Comparison of ENCODE assay signal across 20 cellular contexts in the genomic region with DNA sequence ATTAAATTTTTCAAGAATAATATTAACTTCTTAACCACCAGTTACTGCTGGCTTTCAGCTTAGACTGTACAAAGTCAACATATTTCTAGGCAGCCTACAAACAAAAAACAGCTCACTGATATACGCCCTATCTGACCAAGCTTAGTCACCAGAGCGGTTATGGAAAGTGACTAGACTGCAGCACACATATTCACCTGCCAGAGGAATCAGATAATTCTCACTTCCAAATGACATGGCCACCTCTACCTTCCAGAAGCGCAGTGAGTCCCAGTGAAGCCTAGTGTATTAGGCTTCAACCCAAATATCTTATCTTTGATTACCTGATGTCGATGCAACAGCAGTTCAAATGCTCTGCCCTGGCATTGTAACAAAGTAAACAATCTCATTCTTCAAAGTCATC. TPM values are rescaled to one million over a fixed set of nuclear protein-coding genes. Genes with fewer than 3 reads are reported as not detected.
DNase-seq lines count a peak whose midpoint lies in the region; ATAC-seq, FAIRE-seq and TF ChIP-seq lines count a peak whose summit lies in the region.
"Had no signal": no experiment of that assay in that cellular context is flagged by ENCODE, and none has a peak within 500 bp of the region (broad histone marks: within the 10 kb centered on the region; RNA-seq: fewer than 3 reads in every experiment).

No MANE protein-coding gene starts in this region.

- H3K9me3 ChIP-seq in Peyer's patch = no peaks in the 10 kb centered on the region
- no peaks in the 10 kb centered on the region for H3K9me3 ChIP-seq in small intestine (ENCODE audit: control insufficient read depth, low read depth)
- H3K9me3 ChIP-seq: A549, BE2C, Caco-2, left lung had no signal

- ATAC-seq in left colon (peak; percentile 82), HG02852 (IDR thresholded peaks at IDR 0.05; ENCODE audit: unreplicated experiment) (no peak), HG02610 (IDR thresholded peaks at IDR 0.05; ENCODE audit: unreplicated experiment) (no peak), HG03457 (IDR thresholded peaks at IDR 0.05; ENCODE audit: unreplicated experiment) (no peak)
- ATAC-seq: A549 had no signal

- TF ChIP-seq CTCF in Peyer's patch (IDR thresholded peaks at IDR 0.05) = no peak

- H3K36me3 ChIP-seq in Peyer's patch = no peaks in the 10 kb centered on the region
- H3K36me3 ChIP-seq in small intestine (ENCODE audit: control insufficient read depth in 2 of 2, insufficient read depth in 2 of 2, low read length in 2 of 2) = no peaks in the 10 kb centered on the region
- H3K36me3 ChIP-seq: BE2C, brain microvascular endothelial cell, left lung had no signal

- H3K4me1 ChIP-seq in Peyer's patch = peaks cover 0 to 38% (median 2%) of the 10 kb centered on the region in 4 donors
- peaks cover 1 to 2% of the 10 kb centered on the region in 2 donors for H3K4me1 ChIP-seq in small intestine (ENCODE audit: control insufficient read depth in 2 of 2, insufficient read depth in 1 of 2, low read depth in 1 of 2, low read length in 1 of 2)
- H3K4me1 ChIP-seq: A549, BE2C, Caco-2 had no signal

- DNase-seq in NCI-H2107 treated with DMSO at 0.1 percent for 48 hours (lab: John Stamatoyannopoulos, UW; ENCODE audit: unreplicated experiment) (peak; percentile 87), NCI-H2107 (lab: John Stamatoyannopoulos, UW) (no peak), Peyer's patch (peak in 1 of 3 donors; percentile 67), left colon (no peak), small intestine (peak; percentile 95)
- DNase-seq: activated CD4-positive, alpha-beta T cell treated with anti-CD3 and anti-CD28 coated beads for 1 hour; activated naive CD8-positive, alpha-beta T cell treated with anti-CD3 and anti-CD28 coated beads, Interleukin-2, amount 10 ng/mL, durations not matched to agents 7 days and 5 days; BE2C; brain microvascular endothelial cell; Caco-2; cortex of kidney; left lung; NCI-H524 treated with DMSO at 0.1 percent for 48 hours; SHP77 treated with DMSO at 0.1 percent for 48 hours; stimulated activated CD8-positive, alpha-beta memory T cell treated with anti-CD3 and anti-CD28 coated beads, Interleukin-4, amount 100 ng/mL, for 48 hours had no signal

- H3K4me3 ChIP-seq in Peyer's patch = peak overlapping the region in 1 of 4 donors; percentile 20
- H3K4me3 ChIP-seq in small intestine (ENCODE audit: low read depth in 1 of 2, low read length in 2 of 2) = no peak overlapping the region
- H3K4me3 ChIP-seq: A549, left lung had no signal

- WGBS in small intestine, 3 donors = 21 to 57% (median 25%) methylated on average over 4 of the region's 4 CpGs

- intact Hi-C loops in left colon (cut with DNase I, micrococcal nuclease) = loop anchor here in 1 of 2 donors (5.0 kb wide), 1 partner anchor 234 kb away; no protein-coding TSS in a partner anchor

- H3K27me3 ChIP-seq in Peyer's patch (no peaks in the 10 kb centered on the region), small intestine (ENCODE audit: control insufficient read depth in 2 of 2, insufficient read depth in 2 of 2, low read length in 2 of 2) (no peaks in the 10 kb centered on the region)
- H3K27me3 ChIP-seq: BE2C, brain microvascular endothelial cell, left lung had no signal

- FAIRE-seq in small intestine (lab: Jason Lieb, UNC) = peak; percentile 71
- FAIRE-seq: A549, G401.6 had no signal

- H3K27ac ChIP-seq in Peyer's patch (peak overlapping the region in 3 of 4 donors; percentile 10 to 83 (median 66)), small intestine (ENCODE audit: low read depth in 1 of 2, low read length in 1 of 2) (peak overlapping the region; percentile 35 to 49)
- H3K27ac ChIP-seq: A549, brain microvascular endothelial cell, left lung had no signal

- no peak for TF ChIP-seq POLR2A in Peyer's patch (IDR thresholded peaks at IDR 0.05)

RNA-seq across cellular contexts. Expression of a gene that starts 8.5 kb away (rescaled TPM):
- total RNA-seq in Peyer's patch (10 to 100 TPM; 10.7 to 62.8 (median 55.9) TPM), left colon (10 to 100 TPM; 19.9 to 28.3 TPM)
- 10 to 100 TPM; 12.7 to 53.7 (median 23.2) TPM for polyA plus RNA-seq in small intestine
- total RNA-seq: activated naive CD8-positive, alpha-beta T cell treated with anti-CD3 and anti-CD28 coated beads, Interleukin-2, amount 10 ng/mL, durations not matched to agents 7 days and 5 days had no signal

Comparison
In these comparisons a context has a peak if more than half of its experiments do, and no peak if none do; other contexts are left out.
1. DNase-seq: peak in NCI-H2107 treated with DMSO at 0.1 percent for 48 hours (single experiment) and small intestine (single experiment); none in NCI-H2107 (single experiment) and left colon (0 of 2).